23 cellular contexts compared by ENCODE assay signal in genomic region chr5:132886064-132886823, GRCh38. TPM values are rescaled to one million over a fixed set of nuclear protein-coding genes. Genes with fewer than 3 reads are reported as not detected.
A peak's percentile ranks its signal among the peaks of the same experiment; 100 is the strongest.
DNase-seq lines count a peak whose midpoint lies in the region; ATAC-seq and TF ChIP-seq lines count a peak whose summit lies in the region.
"Had no signal": no experiment of that assay in that cellular context is flagged by ENCODE, and none has a peak within 500 bp of the region (broad histone marks: within the 10 kb centered on the region; RNA-seq: fewer than 3 reads in every experiment).

No MANE protein-coding gene starts in this region.

- no peak overlapping the region for H3K9ac ChIP-seq in neural progenitor cell
- H3K9ac ChIP-seq: KMS-11 had no signal

- DNase-seq in GM12865 (ENCODE audit: low read depth) (peak; percentile 22), Panc1 (ENCODE audit: low read depth, low spot score) (no peak), foreskin melanocyte (peak; percentile 74), neural progenitor cell (ENCODE audit: low spot score) (no peak), lower lobe of right lung (no peak), epidermal melanocyte (ENCODE audit: insufficient read length, low spot score) (no peak), AG20443 (ENCODE audit: low spot score) (no peak)
- DNase-seq: activated CD4-positive, alpha-beta memory T cell treated with anti-CD3 and anti-CD28 coated beads, Interleukin-2, amount 10 ng/mL, durations not matched to agents 7 days and 5 days; CD8-positive, alpha-beta memory T cell; DMS79 treated with DMSO at 0.1 percent for 48 hours; foreskin fibroblast; kidney; midbrain; NCI-H1092 treated with DMSO at 0.1 percent for 48 hours; NCI-H2107; OCI-M1; SHP77 treated with DMSO at 0.1 percent for 48 hours; stimulated activated CD4-positive, alpha-beta T cell treated with anti-CD3 and anti-CD28 coated beads, Interleukin-12 subunit alpha, Interleukin-12 subunit beta, amount 100 ng/mL, for 4 hours; stimulated activated CD8-positive, alpha-beta memory T cell treated with anti-CD3 and anti-CD28 coated beads, Interleukin-4, amount 100 ng/mL, for 48 hours had no signal

- H3K9me3 Mint-ChIP-seq in neural progenitor cell = no peaks in the 10 kb centered on the region
- H3K9me3 Mint-ChIP-seq: activated CD4-positive, alpha-beta memory T cell treated with anti-CD3 and anti-CD28 coated beads, Interleukin-2, amount 10 ng/mL, durations not matched to agents 7 days and 5 days; activated naive CD4-positive, alpha-beta T cell treated with anti-CD3 and anti-CD28 coated beads, Interleukin-2, amount 50 U/mL, for 24 hours; CD8-positive, alpha-beta memory T cell had no signal

- peaks cover 3% of the 10 kb centered on the region for H3K27me3 Mint-ChIP-seq in neural progenitor cell (ENCODE audit: insufficient read depth, low read depth)
- H3K27me3 Mint-ChIP-seq: activated CD4-positive, alpha-beta memory T cell treated with anti-CD3 and anti-CD28 coated beads, Interleukin-2, amount 10 ng/mL, durations not matched to agents 7 days and 5 days; activated naive CD4-positive, alpha-beta T cell treated with anti-CD3 and anti-CD28 coated beads, Interleukin-2, amount 50 U/mL, for 24 hours; CD8-positive, alpha-beta memory T cell had no signal

- H3K4me1 ChIP-seq in Panc1 (ENCODE audit: control insufficient read depth, insufficient read depth, low read length) (no peaks in the 10 kb centered on the region), neural progenitor cell (no peaks in the 10 kb centered on the region), lower lobe of right lung (no peaks in the 10 kb centered on the region)

- H3K9me3 ChIP-seq in Panc1 (ENCODE audit: control insufficient read depth, insufficient read depth, low read depth, low read length) (no peaks in the 10 kb centered on the region), neural progenitor cell (ENCODE audit: low read depth) (no peaks in the 10 kb centered on the region), lower lobe of right lung (no peaks in the 10 kb centered on the region)

- ATAC-seq in Panc1 = no peak
- ATAC-seq in lower lobe of right lung = no peak
- ATAC-seq in GM19351 (IDR thresholded peaks at IDR 0.05; ENCODE audit: unreplicated experiment) = no peak

- POLR2A ChIA-PET in Panc1 (lab: Charles Lee) = no interaction called here

- H3K27me3 ChIP-seq in Panc1 (ENCODE audit: control insufficient read depth, insufficient read depth, low read length) = no peaks in the 10 kb centered on the region
- no peaks in the 10 kb centered on the region for H3K27me3 ChIP-seq in neural progenitor cell
- no peaks in the 10 kb centered on the region for H3K27me3 ChIP-seq in lower lobe of right lung (ENCODE audit: low read depth)

- no peaks in the 10 kb centered on the region for H3K79me2 ChIP-seq in neural progenitor cell (ENCODE audit: low read depth)

- H3F3A ChIP-seq in neural progenitor cell (ENCODE audit: low read depth) = peaks cover 19% of the 10 kb centered on the region

- H3K4me1 Mint-ChIP-seq in neural progenitor cell = peaks cover 19% of the 10 kb centered on the region

- H3K4me3 ChIP-seq in GM12865 (ENCODE audit: low read depth, low read length) = no peak overlapping the region
- H3K4me3 ChIP-seq in Panc1 (ENCODE audit: low read depth in 2 of 2, low read length in 2 of 2) = no peak overlapping the region
- H3K4me3 ChIP-seq in neural progenitor cell = no peak overlapping the region
- H3K4me3 ChIP-seq in lower lobe of right lung = no peak overlapping the region

- no peak overlapping the region for H2AFZ ChIP-seq in neural progenitor cell (replicated peaks)

- TF ChIP-seq CTCF in GM12865 (IDR thresholded peaks at IDR 0.05; ENCODE audit: insufficient read depth, low read depth, low read length, missing control alignments) = no peak
- TF ChIP-seq CTCF in Panc1 (IDR thresholded peaks at IDR 0.05) = no peak
- TF ChIP-seq CTCF in neural progenitor cell (IDR thresholded peaks at IDR 0.05) = no peak
- TF ChIP-seq CTCF in lower lobe of right lung (IDR thresholded peaks at IDR 0.05) = no peak

- in situ Hi-C loops in Panc1 (cut with HindIII; ENCODE audit: low pct_unique_long_range_greater_than_20kb, low sequenced_read_pairs) = no loop called here

- H3K36me3 Mint-ChIP-seq in neural progenitor cell = peaks cover 33% of the 10 kb centered on the region

- intact Hi-C loops in Panc1 (cut with micrococcal nuclease; ENCODE audit: unreplicated experiment) = no loop called here
- intact Hi-C loops in lower lobe of right lung (cut with DNase I) = no loop called here

- H3K27ac Mint-ChIP-seq in neural progenitor cell = peak overlapping the region; percentile 44
- H3K27ac Mint-ChIP-seq: activated CD4-positive, alpha-beta memory T cell treated with anti-CD3 and anti-CD28 coated beads, Interleukin-2, amount 10 ng/mL, durations not matched to agents 7 days and 5 days; activated naive CD4-positive, alpha-beta T cell treated with anti-CD3 and anti-CD28 coated beads, Interleukin-2, amount 50 U/mL, for 24 hours had no signal

- peaks cover 53% of the 10 kb centered on the region for H3K36me3 ChIP-seq in Panc1 (ENCODE audit: control insufficient read depth, insufficient read depth, low read length)
- H3K36me3 ChIP-seq in neural progenitor cell = peaks cover 50% of the 10 kb centered on the region
- peaks cover 97% of the 10 kb centered on the region for H3K36me3 ChIP-seq in lower lobe of right lung

- BruUV-seq in Panc1 (replicated peaks; lab: Mats Ljungman, UMichigan) = TSS peak; percentile 33

- H4K20me1 ChIP-seq in neural progenitor cell (ENCODE audit: low read depth) = no peaks in the 10 kb centered on the region

- CTCF ChIA-PET in Panc1 (lab: Charles Lee) = no interaction called here

- H3K4me2 ChIP-seq in neural progenitor cell = no peak overlapping the region
- H3K4me2 ChIP-seq: KMS-11 had no signal

- H3K27ac ChIP-seq in Panc1 (ENCODE audit: low read length) = no peak overlapping the region
- H3K27ac ChIP-seq in neural progenitor cell = no peak overlapping the region
- H3K27ac ChIP-seq in lower lobe of right lung = no peak overlapping the region
- H3K27ac ChIP-seq: epithelial cell of prostate, KMS-11 had no signal

- no peak overlapping the region for H3K4me3 Mint-ChIP-seq in neural progenitor cell
- H3K4me3 Mint-ChIP-seq: activated CD4-positive, alpha-beta memory T cell treated with anti-CD3 and anti-CD28 coated beads, Interleukin-2, amount 10 ng/mL, durations not matched to agents 7 days and 5 days; activated naive CD4-positive, alpha-beta T cell treated with anti-CD3 and anti-CD28 coated beads, Interleukin-2, amount 50 U/mL, for 24 hours; CD8-positive, alpha-beta memory T cell had no signal

RNA-seq across cellular contexts. Expression of gene LEAP2, which starts 12.8 kb away (rescaled TPM):
- total RNA-seq in Panc1 (2021; ENCODE audit: unreplicated experiment) = 1.4 TPM
- polyA plus RNA-seq in Panc1 (2012; ENCODE audit: insufficient read length) = 0.35 TPM
- total RNA-seq in neural progenitor cell (ENCODE audit: low replicate concordance) = 3.5 and 3.6 TPM in 2 replicates
- total RNA-seq in lower lobe of right lung = 1.7 TPM

RNA-seq across cellular contexts. Expression of gene UQCRQ, which starts 19.8 kb away (rescaled TPM):
- total RNA-seq in Panc1 (2021; ENCODE audit: unreplicated experiment) (475 TPM), neural progenitor cell (ENCODE audit: low replicate concordance) (45.0 and 63.1 TPM in 2 replicates), lower lobe of right lung (271 TPM)
- 381 TPM for polyA plus RNA-seq in Panc1 (2012; ENCODE audit: insufficient read length)

RNA-seq across cellular contexts. Expression of gene GDF9, which starts 20.0 kb away (rescaled TPM):
- total RNA-seq in Panc1 (2021; ENCODE audit: unreplicated experiment) = 0.54 TPM
- polyA plus RNA-seq in Panc1 (2012; ENCODE audit: insufficient read length) = 0.51 TPM
- 0.46 and 0.82 TPM in 2 replicates for total RNA-seq in neural progenitor cell (ENCODE audit: low replicate concordance)
- total RNA-seq in lower lobe of right lung = 0.15 TPM
- polyA plus RNA-seq: CD8-positive, alpha-beta memory T cell had no signal

RNA-seq across cellular contexts. Expression of gene SHROOM1, which starts 55.8 kb away (rescaled TPM):
- 13.5 TPM for total RNA-seq in Panc1 (2021; ENCODE audit: unreplicated experiment)
- polyA plus RNA-seq in Panc1 (2012; ENCODE audit: insufficient read length) = 13.1 TPM
- total RNA-seq in neural progenitor cell (ENCODE audit: low replicate concordance) = 0.36 and 2.0 TPM in 2 replicates
- 17.3 TPM for total RNA-seq in lower lobe of right lung
- polyA plus RNA-seq: CD8-positive, alpha-beta memory T cell had no signal

Comparison
In these comparisons a context has a peak if more than half of its experiments do, and no peak if none do; other contexts are left out.
1. DNase-seq: peak in GM12865 (single experiment) and foreskin melanocyte (single experiment); none in Panc1 (single experiment), neural progenitor cell (single experiment), lower lobe of right lung (single experiment), epidermal melanocyte (single experiment) and AG20443 (single experiment).